In genomic region chr17:13541032-13541480, GRCh38 we compare ENCODE assay signal across 12 cellular contexts.
A peak's percentile ranks its signal among the peaks of the same experiment; 100 is the strongest.
DNase-seq lines count a peak whose midpoint lies in the region; ATAC-seq and TF ChIP-seq lines count a peak whose summit lies in the region.
"Had no signal": no experiment of that assay in that cellular context is flagged by ENCODE, and none has a peak within 500 bp of the region (broad histone marks: within the 10 kb centered on the region; RNA-seq: fewer than 3 reads in every experiment).

No MANE protein-coding gene starts in this region.

- no peak overlapping the region for H2AK5ac ChIP-seq in H9 (ENCODE audit: insufficient read length, low read length)

- H3K4me3 ChIP-seq in HEK293 (ENCODE audit: low read depth, low read length), result no peak overlapping the region
- no peak overlapping the region for H3K4me3 ChIP-seq in gastroesophageal sphincter
- no peak overlapping the region for H3K4me3 ChIP-seq in vagina
- no peak overlapping the region for H3K4me3 ChIP-seq in testis
- H3K4me3 ChIP-seq: PC-9 had no signal

- H3K4me1 ChIP-seq in HEK293 (ENCODE audit: control insufficient read depth, insufficient read depth, low read length), result peaks cover 14% of the 10 kb centered on the region
- peaks cover 0 to 5% (median 0%) of the 10 kb centered on the region in 3 donors for H3K4me1 ChIP-seq in gastroesophageal sphincter
- H3K4me1 ChIP-seq in vagina, result peaks cover 14% of the 10 kb centered on the region
- peaks cover 3% of the 10 kb centered on the region for H3K4me1 ChIP-seq in testis
- no peaks in the 10 kb centered on the region for H3K4me1 ChIP-seq in H9 (ENCODE audit: insufficient read depth, low read length)

- intact Hi-C loops in vagina (cut with DNase I), result no loop called here
- intact Hi-C loops in testis (cut with DNase I; ENCODE audit: low total_unique reads), result no loop called here

- H3K79me1 ChIP-seq in H9 (ENCODE audit: insufficient read depth, low read depth, low read length, poor library complexity, severe bottlenecking), result no peaks in the 10 kb centered on the region

- no peak overlapping the region for H3K9ac ChIP-seq in H9 (ENCODE audit: extremely low read depth, insufficient read length, low read length)

- no peaks in the 10 kb centered on the region for H3K23me2 ChIP-seq in H9 (ENCODE audit: insufficient read length, low read depth, low read length, poor library complexity, severe bottlenecking)

- WGBS in gastroesophageal sphincter (ENCODE audit: low coverage in 1 of 2), 2 donors, result 30 to 57% methylated on average over 1 to 2 of the region's 2 CpGs
- 57 to 74% methylated on average over 2 of the region's 2 CpGs for WGBS in testis, 2 donors
- no CpG with 5 or more reads among the region's 2 CpGs for WGBS in H9 (ENCODE audit: extremely low coverage, insufficient read length, low lambda C conversion rate)

- H2BK5ac ChIP-seq in H9 (ENCODE audit: insufficient read length, low read length), result no peak overlapping the region

- H3K18ac ChIP-seq in H9 (ENCODE audit: insufficient read length, low read depth, low read length), result no peak overlapping the region

- no peak overlapping the region for H3K4me3 Mint-ChIP-seq in H9
- H3K4me3 Mint-ChIP-seq: effector memory CD8-positive, alpha-beta T cell; stimulated activated naive CD8-positive, alpha-beta T cell treated with anti-CD3 and anti-CD28 coated beads, Interleukin-15, amount 100 ng/mL, for 72 hours had no signal

- H3K9me3 ChIP-seq in HEK293 (ENCODE audit: control insufficient read depth, insufficient read depth, low read depth, low read length) (no peaks in the 10 kb centered on the region), gastroesophageal sphincter (no peaks in the 10 kb centered on the region), vagina (no peaks in the 10 kb centered on the region), testis (no peaks in the 10 kb centered on the region), H9 (ENCODE audit: control insufficient read depth, low read depth, low read length) (no peaks in the 10 kb centered on the region)

- TF ChIP-seq EP300 in gastroesophageal sphincter (IDR thresholded peaks at IDR 0.05), result no peak

- H3K79me2 ChIP-seq in H9 (ENCODE audit: insufficient read depth, low read length), result no peaks in the 10 kb centered on the region

- no peak overlapping the region for H3K27ac Mint-ChIP-seq in H9
- H3K27ac Mint-ChIP-seq: effector memory CD8-positive, alpha-beta T cell; stimulated activated naive CD8-positive, alpha-beta T cell treated with anti-CD3 and anti-CD28 coated beads, Interleukin-15, amount 100 ng/mL, for 72 hours had no signal

- DNase-seq in amniotic epithelial cell (ENCODE audit: low read depth) (peak; percentile 98), vagina (ENCODE audit: extremely low spot score in 2 of 2) (no peak), testis (no peak), H9 (no peak)
- DNase-seq: effector memory CD8-positive, alpha-beta T cell; NCI-H1694 treated with DMSO at 0.1 percent for 48 hours; PC-9; stimulated activated CD4-positive, alpha-beta T cell treated with anti-CD3 and anti-CD28 coated beads, Interleukin-2, amount 100 ng/mL, for 24 hours; stimulated activated naive CD8-positive, alpha-beta T cell treated with anti-CD3 and anti-CD28 coated beads, Interleukin-15, amount 100 ng/mL, for 72 hours had no signal

- no peak overlapping the region for H2AFZ ChIP-seq in H9 (ENCODE audit: low read length)
- H2AFZ ChIP-seq: PC-9 had no signal

- no peaks in the 10 kb centered on the region for H3K27me3 ChIP-seq in gastroesophageal sphincter
- no peaks in the 10 kb centered on the region for H3K27me3 ChIP-seq in vagina
- H3K27me3 ChIP-seq in testis, result no peaks in the 10 kb centered on the region
- no peaks in the 10 kb centered on the region for H3K27me3 ChIP-seq in H9 (ENCODE audit: insufficient read depth, low read length)

- no peak overlapping the region for H2BK20ac ChIP-seq in H9 (ENCODE audit: low read depth, low read length, poor library complexity, severe bottlenecking)

- peak; percentile 57 for ATAC-seq in gastroesophageal sphincter
- no peak for ATAC-seq in HG03196 (IDR thresholded peaks at IDR 0.05; ENCODE audit: unreplicated experiment)
- ATAC-seq: effector memory CD8-positive, alpha-beta T cell; stimulated activated naive CD8-positive, alpha-beta T cell treated with anti-CD3 and anti-CD28 coated beads, Interleukin-15, amount 100 ng/mL, for 72 hours had no signal

- H4K91ac ChIP-seq in H9 (ENCODE audit: insufficient read length, low read depth, low read length), result no peak overlapping the region

- no peak overlapping the region for H2BK12ac ChIP-seq in H9 (ENCODE audit: insufficient read length, low read depth, low read length)

- TF ChIP-seq POLR2A in gastroesophageal sphincter (IDR thresholded peaks at IDR 0.05) (no peak), vagina (IDR thresholded peaks at IDR 0.05) (no peak), testis (IDR thresholded peaks at IDR 0.05) (no peak)

- no peak overlapping the region for H4K8ac ChIP-seq in H9 (replicated peaks; ENCODE audit: insufficient read length, low read depth, low read length)

- no peak overlapping the region for H3K56ac ChIP-seq in H9 (ENCODE audit: insufficient read length, low read depth, low read length)

- CTCF ChIA-PET in HEK293 (lab: Yijun Ruan, JAX), result no interaction called here

- H3T11ph ChIP-seq in H9 (ENCODE audit: low read length), result no peak overlapping the region

- H3K4me1 Mint-ChIP-seq in H9, result peaks cover 0 to 2% of the 10 kb centered on the region in 2 experiments; a peak in 1 of 4 replicates
- H3K4me1 Mint-ChIP-seq: stimulated activated naive CD8-positive, alpha-beta T cell treated with anti-CD3 and anti-CD28 coated beads, Interleukin-15, amount 100 ng/mL, for 72 hours had no signal

- POLR2A ChIA-PET in HEK293 (lab: Yijun Ruan, JAX), result no interaction called here

- no peak overlapping the region for H3K23ac ChIP-seq in H9 (ENCODE audit: insufficient read length, low read depth, low read length)

- peaks cover 0 to 17% of the 10 kb centered on the region in 2 experiments; a peak in 2 of 3 replicates for H3K36me3 ChIP-seq in HEK293 (ENCODE audit: control insufficient read depth in 2 of 2, insufficient read depth in 1 of 2, low read length in 2 of 2)
- no peaks in the 10 kb centered on the region for H3K36me3 ChIP-seq in gastroesophageal sphincter
- H3K36me3 ChIP-seq in vagina, result no peaks in the 10 kb centered on the region
- no peaks in the 10 kb centered on the region for H3K36me3 ChIP-seq in testis (ENCODE audit: low read depth, missing control alignments)

- no peak overlapping the region for H2BK120ac ChIP-seq in H9 (ENCODE audit: low read depth, low read length, poor library complexity, severe bottlenecking)

- no peak overlapping the region for H4K5ac ChIP-seq in H9 (ENCODE audit: insufficient read length, low read depth, low read length)

- no peaks in the 10 kb centered on the region for H4K20me1 ChIP-seq in H9 (ENCODE audit: control insufficient read depth, insufficient read depth, insufficient read length)

- H3K4me2 ChIP-seq in H9 (ENCODE audit: insufficient read depth, insufficient read length, low read length), result no peak overlapping the region
- H3K4me2 ChIP-seq: PC-9 had no signal

- H3K9me3 Mint-ChIP-seq in H9, result no peaks in the 10 kb centered on the region; a peak in 1 of 5 replicates
- H3K9me3 Mint-ChIP-seq: effector memory CD8-positive, alpha-beta T cell; stimulated activated naive CD8-positive, alpha-beta T cell treated with anti-CD3 and anti-CD28 coated beads, Interleukin-15, amount 100 ng/mL, for 72 hours had no signal

- H3K4ac ChIP-seq in H9 (ENCODE audit: low read depth, low read length), result no peak overlapping the region

- H3K27ac ChIP-seq in HEK293 (ENCODE audit: extremely low read depth, low read depth, low read length) (peak overlapping the region; percentile 40), gastroesophageal sphincter (peak overlapping the region in 3 of 4 donors; percentile 10 to 47 (median 38)), vagina (peak overlapping the region; percentile 58), testis (no peak overlapping the region), H9 (ENCODE audit: insufficient read length, low read depth, low read length) (no peak overlapping the region)
- H3K27ac ChIP-seq: PC-9 had no signal

- no peak overlapping the region for H2BK15ac ChIP-seq in H9 (ENCODE audit: low read depth, low read length)

- TF ChIP-seq CTCF in HEK293 (tag by site-specific recombination; IDR thresholded peaks at IDR 0.05) (no peak), gastroesophageal sphincter (IDR thresholded peaks at IDR 0.05) (no peak), vagina (IDR thresholded peaks at IDR 0.05) (no peak), testis (IDR thresholded peaks at IDR 0.05) (no peak), H9 (conservative IDR thresholded peaks at IDR 0.05) (no peak)

- no peaks in the 10 kb centered on the region for H3K27me3 Mint-ChIP-seq in H9 (ENCODE audit: low read depth)

- H3K14ac ChIP-seq in H9 (ENCODE audit: insufficient read depth, low read length), result no peak overlapping the region

- H3K36me3 Mint-ChIP-seq in H9 (ENCODE audit: insufficient read depth in 1 of 3, low read depth in 3 of 3), result peaks cover 0 to 19% (median 5%) of the 10 kb centered on the region in 3 experiments; a peak in 5 of 7 replicates

TF ChIP-seq in HEK293, 187 proteins besides CTCF, POLR2A, EP300 and RAD21 (continues in another document):
- peak; percentile 79; the same call in 1 of the 2 replicates for TF ChIP-seq PRDM6 (tag by site-specific recombination; IDR thresholded peaks at IDR 0.05)

Comparison
In these comparisons a context has a peak if more than half of its experiments do, and no peak if none do; other contexts are left out.
1. H3K27ac ChIP-seq: peak in HEK293 (single experiment), gastroesophageal sphincter (3 of 4) and vagina (single experiment); none in testis (0 of 2) and H9 (single experiment).